Comparison of ENCODE assay signal across 13 cellular contexts in genomic region chr22:30038219-30038618, GRCh38. TPM values are rescaled to one million over a fixed set of nuclear protein-coding genes. Genes with fewer than 3 reads are reported as not detected.
DNase-seq lines count a peak whose midpoint lies in the region; ATAC-seq and TF ChIP-seq lines count a peak whose summit lies in the region.
"Had no signal": no experiment of that assay in that cellular context is flagged by ENCODE, and none has a peak within 500 bp of the region (broad histone marks: within the 10 kb centered on the region; RNA-seq: fewer than 3 reads in every experiment).

No MANE protein-coding gene starts in this region.

- no peaks in the 10 kb centered on the region for H3K9me3 Mint-ChIP-seq in activated CD8-positive, alpha-beta T cell treated with anti-CD3 and anti-CD28 coated beads for 36 hours

- H3K27me3 Mint-ChIP-seq in activated CD8-positive, alpha-beta T cell treated with anti-CD3 and anti-CD28 coated beads for 36 hours: peaks cover 2% of the 10 kb centered on the region

- H3K36me3 Mint-ChIP-seq in activated CD8-positive, alpha-beta T cell treated with anti-CD3 and anti-CD28 coated beads for 36 hours (ENCODE audit: low read depth): no peaks in the 10 kb centered on the region

- intact Hi-C loops in thyroid gland (cut with DNase I): no loop called here
- intact Hi-C loops in activated CD8-positive, alpha-beta T cell treated with anti-CD3 and anti-CD28 coated beads for 36 hours (cut with micrococcal nuclease): no loop called here

- no peak overlapping the region for H3K4me3 ChIP-seq in thyroid gland (replicated peaks in 1 of 3)
- H3K4me3 ChIP-seq: heart left ventricle had no signal

- no peak overlapping the region for H3K4me3 Mint-ChIP-seq in activated CD8-positive, alpha-beta T cell treated with anti-CD3 and anti-CD28 coated beads for 36 hours

- TF ChIP-seq POLR2A in thyroid gland (IDR thresholded peaks at IDR 0.05): no peak

- POLR2A ChIA-PET in activated CD8-positive, alpha-beta T cell treated with anti-CD3 and anti-CD28 coated beads for 36 hours (lab: Charles Lee): interaction anchor here (1.3 kb wide), 1 partner anchor 15 kb away, joined by 3 read pairs; no protein-coding TSS in a partner anchor

- H3K9me3 ChIP-seq in thyroid gland: no peaks in the 10 kb centered on the region
- H3K9me3 ChIP-seq: heart left ventricle had no signal

- no peak for TF ChIP-seq CTCF in thyroid gland (IDR thresholded peaks at IDR 0.05)
- TF ChIP-seq CTCF in activated CD8-positive, alpha-beta T cell treated with anti-CD3 and anti-CD28 coated beads for 36 hours (IDR thresholded peaks at IDR 0.05): no peak

- no peak for ATAC-seq in activated CD8-positive, alpha-beta T cell treated with anti-CD3 and anti-CD28 coated beads for 36 hours

- H3K36me3 ChIP-seq in thyroid gland: no peaks in the 10 kb centered on the region
- H3K36me3 ChIP-seq: heart left ventricle had no signal

- CTCF ChIA-PET in activated CD8-positive, alpha-beta T cell treated with anti-CD3 and anti-CD28 coated beads for 36 hours (lab: Charles Lee): interaction anchor here (1.3 kb wide), 1 partner anchor 9 kb away, joined by 3 read pairs; no protein-coding TSS in a partner anchor

- no peak overlapping the region for H3K27ac ChIP-seq in thyroid gland
- H3K27ac ChIP-seq: heart left ventricle had no signal

- DNase-seq in activated CD8-positive, alpha-beta memory T cell treated with anti-CD3 and anti-CD28 coated beads, Interleukin-2, amount 50 U/mL, for 48 hours: peak; percentile 29
- DNase-seq in activated CD8-positive, alpha-beta memory T cell treated with anti-CD3 and anti-CD28 coated beads for 24 hours: no peak
- DNase-seq in dermis microvascular lymphatic vessel endothelial cell (ENCODE audit: low read depth in 2 of 2): peak; percentile 58 to 87
- DNase-seq in islet precursor cell: peak; percentile 59
- peak; percentile 49 to 51 for DNase-seq in thyroid gland
- no peak for DNase-seq in activated gamma-delta T cell treated with Interleukin-2 at 50 U/mL for 16 hours
- DNase-seq in NCI-H510A (lab: John Stamatoyannopoulos, UW): no peak
- DNase-seq in activated CD8-positive, alpha-beta T cell treated with anti-CD3 and anti-CD28 coated beads for 36 hours: no peak
- DNase-seq: 8988T; activated CD8-positive, alpha-beta memory T cell treated with anti-CD3 and anti-CD28 coated beads, Interleukin-2, amount 50 U/mL, for 4 hours; central memory CD4-positive, alpha-beta T cell; NCI-H1417 treated with DMSO at 0.1 percent for 48 hours had no signal

- no peak overlapping the region for H3K27ac Mint-ChIP-seq in activated CD8-positive, alpha-beta T cell treated with anti-CD3 and anti-CD28 coated beads for 36 hours

- 58 to 61% methylated on average over 3 of the region's 3 CpGs for WGBS in thyroid gland, 2 donors

- no peaks in the 10 kb centered on the region for H3K4me1 Mint-ChIP-seq in activated CD8-positive, alpha-beta T cell treated with anti-CD3 and anti-CD28 coated beads for 36 hours (ENCODE audit: low read depth)

- H3K27me3 ChIP-seq in thyroid gland: no peaks in the 10 kb centered on the region
- H3K27me3 ChIP-seq: heart left ventricle had no signal

- peaks cover 4 to 15% of the 10 kb centered on the region in 2 donors for H3K4me1 ChIP-seq in thyroid gland

RNA-seq across cellular contexts. Expression of gene HORMAD2, which starts 42.0 kb away (rescaled TPM):
- not detected in 2 replicates for total RNA-seq in dermis microvascular lymphatic vessel endothelial cell
- total RNA-seq in thyroid gland: not detected
- total RNA-seq in activated CD8-positive, alpha-beta T cell treated with anti-CD3 and anti-CD28 coated beads for 36 hours: not detected
- total RNA-seq: heart left ventricle had no signal

Comparison
In these comparisons a context has a peak if more than half of its experiments do, and no peak if none do; other contexts are left out.
1. DNase-seq: peak in activated CD8-positive, alpha-beta memory T cell treated with anti-CD3 and anti-CD28 coated beads, Interleukin-2, amount 50 U/mL, for 48 hours (single experiment), dermis microvascular lymphatic vessel endothelial cell (2 of 2), islet precursor cell (single experiment) and thyroid gland (2 of 2); none in activated CD8-positive, alpha-beta memory T cell treated with anti-CD3 and anti-CD28 coated beads for 24 hours (single experiment), activated gamma-delta T cell treated with Interleukin-2 at 50 U/mL for 16 hours (single experiment), NCI-H510A (single experiment) and activated CD8-positive, alpha-beta T cell treated with anti-CD3 and anti-CD28 coated beads for 36 hours (single experiment).